Comparison of ENCODE assay signal across 31 cellular contexts in genomic region chr6:84739866-84740208, GRCh38. TPM values are rescaled to one million over a fixed set of nuclear protein-coding genes. Genes with fewer than 3 reads are reported as not detected.
DNase-seq lines count a peak whose midpoint lies in the region; ATAC-seq, FAIRE-seq and TF ChIP-seq lines count a peak whose summit lies in the region.
"Had no signal": no experiment of that assay in that cellular context is flagged by ENCODE, and none has a peak within 500 bp of the region (broad histone marks: within the 10 kb centered on the region; RNA-seq: fewer than 3 reads in every experiment).

No MANE protein-coding gene starts in this region.

- H3K27ac Mint-ChIP-seq in astrocyte (ENCODE audit: unreplicated experiment), result no peak overlapping the region
- H3K27ac Mint-ChIP-seq: activated CD4-positive, alpha-beta T cell treated with anti-CD3 and anti-CD28 coated beads for 36 hours; CD4-positive, alpha-beta memory T cell; dendritic cell treated with granulocyte-macrophage colony-stimulating factor and Interleukin-4, amounts not matched to agents 40 ng/mL and 50 ng/mL, for 4 days; memory B cell; T-helper 1 cell treated with Interleukin-12 subunit alpha and Interleukin-12 subunit beta and Interleukin-4 antibody, amounts not matched to agents 30 μg/mL and 1 μg/mL, for 36 hours; type B pancreatic cell had no signal

- H3K36me3 ChIP-seq in right lobe of liver (no peaks in the 10 kb centered on the region), HepG2 (replicated peaks in 1 of 2; ENCODE audit: control insufficient read depth in 1 of 2, insufficient read depth in 2 of 2, low read length in 2 of 2) (no peaks in the 10 kb centered on the region), astrocyte (ENCODE audit: insufficient read depth, low read length) (peaks cover 14% of the 10 kb centered on the region)
- H3K36me3 ChIP-seq: cardiac muscle cell had no signal

- no peak for TF ChIP-seq EP300 in HepG2 (IDR thresholded peaks at IDR 0.05; ENCODE audit: low read depth in 2 of 2, low read length in 2 of 2)
- no peak for TF ChIP-seq EP300 in HepG2 (CRISPR knock-in tag; IDR thresholded peaks at IDR 0.05; ENCODE audit: borderline replicate concordance)

- H3K4me1 Mint-ChIP-seq in astrocyte (ENCODE audit: low read depth, unreplicated experiment), result peaks cover 20% of the 10 kb centered on the region
- H3K4me1 Mint-ChIP-seq: activated CD4-positive, alpha-beta T cell treated with anti-CD3 and anti-CD28 coated beads for 36 hours; CD4-positive, alpha-beta memory T cell; memory B cell had no signal

- H3K4me1 ChIP-seq in right lobe of liver, result peaks cover 0 to 11% (median 0%) of the 10 kb centered on the region in 4 donors
- H3K4me1 ChIP-seq in HepG2 (ENCODE audit: insufficient read depth, low read length), result no peaks in the 10 kb centered on the region
- no peaks in the 10 kb centered on the region for H3K4me1 ChIP-seq in astrocyte (ENCODE audit: insufficient read depth, low read length)
- H3K4me1 ChIP-seq: heart right ventricle, psoas muscle, SJCRH30 had no signal

- TF ChIP-seq RAD21 in HepG2 (CRISPR knock-in tag; IDR thresholded peaks at IDR 0.05), result no peak

- intact Hi-C loops in right lobe of liver (cut with DNase I), result no loop called here
- intact Hi-C loops in HepG2 (cut with micrococcal nuclease; ENCODE audit: unreplicated experiment), result no loop called here

- H3K4me3 ChIP-seq in right lobe of liver (no peak overlapping the region), HepG2 (replicated peaks in 1 of 3; ENCODE audit: insufficient read depth in 1 of 3, low read depth in 2 of 3, low read length in 3 of 3) (no peak overlapping the region), astrocyte (ENCODE audit: insufficient read depth, low read depth, low read length) (no peak overlapping the region)
- H3K4me3 ChIP-seq: cardiac muscle cell, heart right ventricle, PC-9, psoas muscle, SJCRH30 had no signal

- H3K9me3 ChIP-seq in right lobe of liver (no peaks in the 10 kb centered on the region), HepG2 (ENCODE audit: low read length) (no peaks in the 10 kb centered on the region), astrocyte (ENCODE audit: insufficient read depth, low read depth, low read length) (no peaks in the 10 kb centered on the region)
- H3K9me3 ChIP-seq: heart right ventricle, psoas muscle, SJCRH30 had no signal

- H3K9me3 Mint-ChIP-seq in astrocyte (ENCODE audit: unreplicated experiment), result peaks cover 6% of the 10 kb centered on the region
- H3K9me3 Mint-ChIP-seq: dendritic cell treated with granulocyte-macrophage colony-stimulating factor and Interleukin-4, amounts not matched to agents 40 ng/mL and 50 ng/mL, for 4 days; memory B cell; T-helper 1 cell treated with Interleukin-12 subunit alpha and Interleukin-12 subunit beta and Interleukin-4 antibody, amounts not matched to agents 30 μg/mL and 1 μg/mL, for 36 hours; type B pancreatic cell had no signal

- TF ChIP-seq CTCF in right lobe of liver (IDR thresholded peaks at IDR 0.05) (no peak), HepG2 (CRISPR knock-in tag; IDR thresholded peaks at IDR 0.05) (no peak), astrocyte (IDR thresholded peaks at IDR 0.05; ENCODE audit: insufficient read depth, low read depth, low read length) (no peak)

- H3K27me3 ChIP-seq in right lobe of liver (no peaks in the 10 kb centered on the region), HepG2 (ENCODE audit: control insufficient read depth in 1 of 2, insufficient read depth in 2 of 2, low read length in 2 of 2) (no peaks in the 10 kb centered on the region), astrocyte (ENCODE audit: insufficient read depth, low read length) (no peaks in the 10 kb centered on the region)
- H3K27me3 ChIP-seq: heart right ventricle, SJCRH30 had no signal

- 88% methylated on average over 1 of the region's 1 CpG for WGBS in right lobe of liver (ENCODE audit: insufficient coverage, low coverage, low lambda C conversion rate, missing lambda C conversion rate)
- WGBS in HepG2 (ENCODE audit: low lambda C conversion rate), result 11% methylated on average over 1 of the region's 1 CpG

- H4K20me1 ChIP-seq in HepG2 (ENCODE audit: insufficient read depth, low read length) (no peaks in the 10 kb centered on the region), astrocyte (ENCODE audit: insufficient read depth, low read length) (no peaks in the 10 kb centered on the region)

- ATAC-seq in right lobe of liver (peak in 3 of 4 donors; percentile 10 to 22 (median 14)), HepG2 (no peak)
- ATAC-seq: activated CD4-positive, alpha-beta T cell treated with anti-CD3 and anti-CD28 coated beads for 36 hours; heart right ventricle; psoas muscle had no signal

- POLR2A ChIA-PET in HepG2 (lab: Yijun Ruan, JAX), result no interaction called here

- H3K4me2 ChIP-seq in HepG2 (ENCODE audit: low read depth, low read length), result no peak overlapping the region
- H3K4me2 ChIP-seq in astrocyte (ENCODE audit: low read length), result no peak overlapping the region
- H3K4me2 ChIP-seq: PC-9 had no signal

- DNase-seq in right lobe of liver (no peak), HepG2 (ENCODE audit: low spot score) (no peak), astrocyte (ENCODE audit: low read depth) (peak; percentile 3), glomerular visceral epithelial cell (ENCODE audit: extremely low spot score) (peak; percentile 15), dedifferentiated amniotic fluid mesenchymal stem cell (ENCODE audit: extremely low spot score) (no peak), GM12892 (ENCODE audit: insufficient read length) (no peak), DMS 273 (lab: John Stamatoyannopoulos, UW; ENCODE audit: unreplicated experiment) (no peak), SHP77 (lab: John Stamatoyannopoulos, UW) (no peak)
- DNase-seq: activated CD4-positive, alpha-beta T cell treated with anti-CD3 and anti-CD28 coated beads for 36 hours; activated gamma-delta T cell treated with Interleukin-2 at 50 U/mL for 16 hours; activated T-cell treated with anti-CD3 and anti-CD28 coated beads, Interleukin-2, amount 50 U/mL, for 1 hour; amniotic stem cell; CD4-positive, alpha-beta memory T cell; GDM1; heart right ventricle; Karpas-422; left cardiac atrium; NCI-H1092 treated with DMSO at 0.1 percent for 48 hours; NCI-H2029; NCI-H446; psoas muscle; SJCRH30; stimulated activated CD4-positive, alpha-beta T cell treated with anti-CD3 and anti-CD28 coated beads, Interleukin-1b, Interleukin-23, amount 100 ng/mL, for 48 hours had no signal

- no peaks in the 10 kb centered on the region for H3K79me2 ChIP-seq in HepG2 (ENCODE audit: insufficient read depth, low read length)
- no peaks in the 10 kb centered on the region for H3K79me2 ChIP-seq in astrocyte (ENCODE audit: insufficient read depth, low read length)

- in situ Hi-C loops in HepG2 (cut with HindIII; ENCODE audit: extremely low pct_ligation_motif_present, low pct_unique_long_range_greater_than_20kb), result no loop called here

- H3K36me3 Mint-ChIP-seq in astrocyte (ENCODE audit: low read depth, unreplicated experiment), result peaks cover 19% of the 10 kb centered on the region
- H3K36me3 Mint-ChIP-seq: CD4-positive, alpha-beta memory T cell; memory B cell; type B pancreatic cell had no signal

- H3K9ac ChIP-seq in HepG2 (ENCODE audit: insufficient read depth, low read depth, low read length) (no peak overlapping the region), astrocyte (ENCODE audit: low read length) (no peak overlapping the region)

- BruUV-seq in HepG2 (replicated peaks; lab: Mats Ljungman, UMichigan), result no TSS peak

- H3K27ac ChIP-seq in right lobe of liver (no peak overlapping the region), HepG2 (ENCODE audit: extremely low read length, insufficient read depth, low read length) (no peak overlapping the region), astrocyte (ENCODE audit: low read depth, low read length) (no peak overlapping the region)
- H3K27ac ChIP-seq: cardiac muscle cell, heart right ventricle, PC-9, psoas muscle, SJCRH30 had no signal

- CTCF ChIA-PET in HepG2 (lab: Yijun Ruan, JAX; ENCODE audit: low intra/inter-chr PET ratio, low total read pairs), result no interaction called here

- TF ChIP-seq POLR2A in right lobe of liver (IDR thresholded peaks at IDR 0.05) (no peak), HepG2 (IDR thresholded peaks at IDR 0.05; ENCODE audit: insufficient read depth in 1 of 2, low read depth in 2 of 2, low read length in 2 of 2) (no peak), GM12892 (IDR thresholded peaks at IDR 0.05; ENCODE audit: low read depth, low read length) (no peak)

- FAIRE-seq in HepG2 (lab: Jason Lieb, UNC), result no peak
- no peak for FAIRE-seq in astrocyte (lab: Jason Lieb, UNC)
- no peak for FAIRE-seq in GM12892 (lab: Jason Lieb, UNC)
- FAIRE-seq: H1 had no signal

- no peaks in the 10 kb centered on the region for H3K27me3 Mint-ChIP-seq in astrocyte (ENCODE audit: low read depth, unreplicated experiment)
- H3K27me3 Mint-ChIP-seq: activated CD4-positive, alpha-beta T cell treated with anti-CD3 and anti-CD28 coated beads for 36 hours; CD4-positive, alpha-beta memory T cell; dendritic cell treated with granulocyte-macrophage colony-stimulating factor and Interleukin-4, amounts not matched to agents 40 ng/mL and 50 ng/mL, for 4 days; memory B cell had no signal

- H3K4me3 Mint-ChIP-seq in astrocyte (ENCODE audit: unreplicated experiment), result no peak overlapping the region
- H3K4me3 Mint-ChIP-seq: activated CD4-positive, alpha-beta T cell treated with anti-CD3 and anti-CD28 coated beads for 36 hours; CD4-positive, alpha-beta memory T cell; dendritic cell treated with granulocyte-macrophage colony-stimulating factor and Interleukin-4, amounts not matched to agents 40 ng/mL and 50 ng/mL, for 4 days; memory B cell; T-helper 1 cell treated with Interleukin-12 subunit alpha and Interleukin-12 subunit beta and Interleukin-4 antibody, amounts not matched to agents 30 μg/mL and 1 μg/mL, for 36 hours; type B pancreatic cell had no signal

- no peak overlapping the region for H2AFZ ChIP-seq in HepG2 (ENCODE audit: low read length)
- no peak overlapping the region for H2AFZ ChIP-seq in astrocyte (ENCODE audit: low read depth, low read length)
- H2AFZ ChIP-seq: PC-9 had no signal

RNA-seq across cellular contexts. Expression of gene TBX18, which starts 24.6 kb away (rescaled TPM):
- total RNA-seq in right lobe of liver (under 1 TPM in 5 of 6 experiments, not detected in 1; 0.15 to 0.87 (median 0.49) TPM), HepG2 (2016; rRNA removed; fragmentation: Illumina TruSeq; extraction: Trizol) (not detected in 2 replicates), astrocyte (12.2 and 12.5 TPM in 2 replicates)
- total RNA-seq in HepG2 (2016; cell fraction: cytosol; rRNA removed; fragmentation: Illumina TruSeq; extraction: Trizol; ENCODE audit: low read depth), result not detected in 2 replicates
- total RNA-seq in HepG2 (2016; cell fraction: insoluble cytoplasmic fraction; rRNA removed; fragmentation: Illumina TruSeq; extraction: Trizol), result not detected in 2 replicates
- not detected in 2 replicates for total RNA-seq in HepG2 (2016; cell fraction: membrane; rRNA removed; fragmentation: Illumina TruSeq; extraction: Trizol)
- not detected in 2 replicates for total RNA-seq in HepG2 (2016; cell fraction: nucleus; rRNA removed; fragmentation: Illumina TruSeq; extraction: Trizol)
- not detected in 2 replicates for polyA plus RNA-seq in HepG2 (2011; rRNA removed)
- polyA plus RNA-seq in HepG2 (2011; cell fraction: cytosol; rRNA removed), result not detected in 2 replicates
- 0.02 TPM in 1 of 2 replicates, not detected in the other for polyA plus RNA-seq in HepG2 (2011; cell fraction: nucleus; rRNA removed)
- not detected in 2 replicates for polyA plus RNA-seq in HepG2 (2012)
- not detected in 2 replicates for polyA plus RNA-seq in HepG2 (2016; cell fraction: cytosol; fragmentation: Illumina TruSeq; extraction: Trizol; ENCODE audit: low read depth)
- not detected in 2 replicates for polyA plus RNA-seq in HepG2 (2016; cell fraction: insoluble cytoplasmic fraction; fragmentation: Illumina TruSeq; extraction: Trizol; ENCODE audit: low read depth)
- polyA plus RNA-seq in HepG2 (2016; cell fraction: membrane; fragmentation: Illumina TruSeq; extraction: Trizol; ENCODE audit: low read depth), result not detected in 2 replicates
- polyA plus RNA-seq in HepG2 (2016; cell fraction: nucleus; fragmentation: Illumina TruSeq; extraction: Trizol; ENCODE audit: insufficient read depth, low read depth), result not detected in 2 replicates
- 0.12 and 0.94 TPM in 2 replicates for polyA minus RNA-seq in HepG2 (2011; rRNA and poly(A)+ RNA removed; ENCODE audit: low replicate concordance)
- not detected in 2 replicates for polyA minus RNA-seq in HepG2 (2011; cell fraction: cytosol; rRNA and poly(A)+ RNA removed)
- not detected in 2 replicates for polyA minus RNA-seq in HepG2 (2011; cell fraction: nucleus; rRNA and poly(A)+ RNA removed)
- not detected for polyA plus RNA-seq in GM12892 (2012; ENCODE audit: missing spikeins)
- total RNA-seq: A172; activated CD4-positive, alpha-beta T cell treated with anti-CD3 and anti-CD28 coated beads for 36 hours; CD4-positive, alpha-beta memory T cell; H1; PC-9 had no signal
- polyA plus RNA-seq: CD4-positive, alpha-beta memory T cell had no signal

Comparison
In these comparisons a context has a peak if more than half of its experiments do, and no peak if none do; other contexts are left out.
1. DNase-seq: peak in astrocyte (single experiment) and glomerular visceral epithelial cell (single experiment); none in right lobe of liver (0 of 3), HepG2 (single experiment), dedifferentiated amniotic fluid mesenchymal stem cell (single experiment), GM12892 (single experiment), DMS 273 (single experiment) and SHP77 (0 of 2).